ENCODE assay signal across 17 cellular contexts in genomic region chr11:123202723-123203122, GRCh38. TPM values are rescaled to one million over a fixed set of nuclear protein-coding genes. Genes with fewer than 3 reads are reported as not detected.
DNase-seq lines count a peak whose midpoint lies in the region; TF ChIP-seq lines count a peak whose summit lies in the region.
"Had no signal": no experiment of that assay in that cellular context is flagged by ENCODE, and none has a peak within 500 bp of the region (broad histone marks: within the 10 kb centered on the region; RNA-seq: fewer than 3 reads in every experiment).

No MANE protein-coding gene starts in this region.

- no peak for TF ChIP-seq CTCF in cardiac muscle cell (IDR thresholded peaks at IDR 0.05; ENCODE audit: low read depth, low read length)
- TF ChIP-seq CTCF in neural cell (IDR thresholded peaks at IDR 0.05; ENCODE audit: poor library complexity, severe bottlenecking), result no peak
- TF ChIP-seq CTCF in stomach (IDR thresholded peaks at IDR 0.05), result no peak

- DNase-seq in LHCN-M2 (ENCODE audit: low read depth), result peak; percentile 83
- DNase-seq in cardiac muscle cell (ENCODE audit: low read depth in 1 of 2, low spot score in 1 of 2), result no peak
- DNase-seq in stomach, result no peak
- no peak for DNase-seq in activated CD4-positive, alpha-beta T cell treated with anti-CD3 and anti-CD28 coated beads for 48 hours
- no peak for DNase-seq in NCI-H2081 (lab: John Stamatoyannopoulos, UW)
- no peak for DNase-seq in T1000 (lab: John Stamatoyannopoulos, UW)
- DNase-seq: activated CD4-positive, CD25-positive, alpha-beta regulatory T cell treated with anti-CD3 and anti-CD28 coated beads, Interleukin-2, amount 50 U/mL, for 72 hours; activated effector memory CD4-positive, alpha-beta T cell treated with anti-CD3 and anti-CD28 coated beads, Interleukin-2, amount 50 U/mL, for 16 hours; amniotic stem cell; COR-L47; NCI-H146; NCI-H446; posterior cingulate gyrus; stimulated activated CD4-positive, alpha-beta T cell treated with anti-CD3 and anti-CD28 coated beads, Interleukin-15, amount 100 ng/mL, for 24 hours; stimulated activated naive CD8-positive, alpha-beta T cell treated with anti-CD3 and anti-CD28 coated beads, Interleukin-15, amount 100 ng/mL, for 72 hours; T-helper 2 cell had no signal

- H2AFZ ChIP-seq in neural cell (ENCODE audit: low read depth, low read length), result no peak overlapping the region

- H3K9me3 ChIP-seq in cardiac muscle cell (ENCODE audit: low read depth), result no peaks in the 10 kb centered on the region
- no peaks in the 10 kb centered on the region for H3K9me3 ChIP-seq in neural cell (ENCODE audit: low read length)
- no peaks in the 10 kb centered on the region for H3K9me3 ChIP-seq in stomach

- H4K20me1 ChIP-seq in neural cell (ENCODE audit: insufficient read depth), result no peaks in the 10 kb centered on the region

- TF ChIP-seq POLR2A in stomach (IDR thresholded peaks at IDR 0.05), result no peak

- H3F3A ChIP-seq in neural cell (ENCODE audit: insufficient read depth, low read length, poor library complexity, severe bottlenecking), result no peaks in the 10 kb centered on the region

- intact Hi-C loops in stomach (cut with DNase I; ENCODE audit: low total_unique reads), result no loop called here

- 50 to 69% (median 64%) methylated on average over 5 to 6 of the region's 6 CpGs for WGBS in stomach, 5 donors

- no peak overlapping the region for H3K4me2 ChIP-seq in neural cell (ENCODE audit: low read length)

- no peak for TF ChIP-seq RAD21 in neural cell (conservative IDR thresholded peaks at IDR 0.05)

- H3K4me3 ChIP-seq in cardiac muscle cell, result no peak overlapping the region
- H3K4me3 ChIP-seq in neural cell (ENCODE audit: low read length), result no peak overlapping the region
- H3K4me3 ChIP-seq in stomach, result no peak overlapping the region

- H3K36me3 ChIP-seq in cardiac muscle cell (no peaks in the 10 kb centered on the region), neural cell (ENCODE audit: insufficient read depth, low read length) (no peaks in the 10 kb centered on the region), stomach (no peaks in the 10 kb centered on the region)

- no peak for TF ChIP-seq EP300 in neural cell (conservative IDR thresholded peaks at IDR 0.05; ENCODE audit: poor library complexity, severe bottlenecking)
- no peak for TF ChIP-seq EP300 in stomach (IDR thresholded peaks at IDR 0.05)

- H3K9ac ChIP-seq in neural cell (ENCODE audit: low read length), result peak overlapping the region; percentile 7

- H3K27ac ChIP-seq in cardiac muscle cell, result peak overlapping the region; percentile 41
- H3K27ac ChIP-seq in neural cell (ENCODE audit: low read length), result peak overlapping the region; percentile 46
- peak overlapping the region in 4 of 5 donors; percentile 15 to 68 (median 36) for H3K27ac ChIP-seq in stomach

- H3K4me1 ChIP-seq in cardiac muscle cell (ENCODE audit: low read depth) (peaks cover 10% of the 10 kb centered on the region), stomach (peaks cover 0 to 30% (median 8%) of the 10 kb centered on the region in 4 donors)

- no peaks in the 10 kb centered on the region for H3K9me2 ChIP-seq in neural cell (ENCODE audit: insufficient read depth, low read length)

- H3K79me2 ChIP-seq in neural cell (replicated peaks; ENCODE audit: insufficient read depth, low read length), result no peaks in the 10 kb centered on the region

- H3K27me3 ChIP-seq in cardiac muscle cell (no peaks in the 10 kb centered on the region), neural cell (ENCODE audit: insufficient read depth, low read depth, low read length) (no peaks in the 10 kb centered on the region), stomach (peaks cover 0 to 26% (median 0%) of the 10 kb centered on the region in 3 donors)

TF ChIP-seq in neural cell, 6 proteins besides CTCF, POLR2A, EP300 and RAD21:
- TF ChIP-seq REST (IDR thresholded peaks at IDR 0.05; ENCODE audit: borderline replicate concordance) (no peak), TAF1 (IDR thresholded peaks at IDR 0.05; ENCODE audit: low read depth) (no peak), EZH2 (IDR thresholded peaks at IDR 0.05; ENCODE audit: borderline replicate concordance, insufficient read depth, low read length, poor library complexity, severe bottlenecking) (no peak), POLR2AphosphoS5 (IDR thresholded peaks at IDR 0.05) (no peak), MXI1 (conservative IDR thresholded peaks at IDR 0.05; ENCODE audit: poor library complexity, severe bottlenecking) (no peak), SMC3 (conservative IDR thresholded peaks at IDR 0.05; ENCODE audit: poor library complexity) (no peak)
TF ChIP-seq in neural cell: peak in this region for 0.

RNA-seq across cellular contexts. Expression of gene CLMP, which starts 7.7 kb away (rescaled TPM):
- total RNA-seq in LHCN-M2 (2014; rRNA removed), result 65.3 and 68.0 TPM in 2 replicates
- polyA plus RNA-seq in LHCN-M2 (2012), result 6.2 TPM
- total RNA-seq in cardiac muscle cell, result 4.2 and 8.4 TPM in 2 replicates
- polyA plus RNA-seq in cardiac muscle cell, result 2.1 and 5.1 TPM in 2 replicates
- polyA plus RNA-seq in neural cell, result 0.14 TPM in 1 of 2 replicates, not detected in the other
- 0.35 TPM in 1 of 2 replicates, not detected in the other for polyA minus RNA-seq in neural cell
- total RNA-seq in stomach, result 10 to 100 TPM; 37.8 to 81.2 (median 46.7) TPM
- polyA plus RNA-seq in stomach, result 10 to 100 TPM in 2 of 3 donors, 1 to 10 TPM in 1; 4.9 to 16.2 (median 13.5) TPM
